ENCODE assay signal across 8 cellular contexts in genomic region chr7:135979674-135980660, GRCh38. TPM values are rescaled to one million over a fixed set of nuclear protein-coding genes. Genes with fewer than 3 reads are reported as not detected.
DNase-seq lines count a peak whose midpoint lies in the region; ATAC-seq and TF ChIP-seq lines count a peak whose summit lies in the region.

No MANE protein-coding gene starts in this region.

- 35% methylated on average over 2 of the region's 2 CpGs for WGBS in right cardiac atrium

- H3K27me3 ChIP-seq in left ventricle myocardium inferior (ENCODE audit: low read depth) (no peaks in the 10 kb centered on the region), right cardiac atrium (ENCODE audit: control insufficient read depth, insufficient read depth) (no peaks in the 10 kb centered on the region), PC-9 (ENCODE audit: insufficient read depth, low read depth) (no peaks in the 10 kb centered on the region), vagina (no peaks in the 10 kb centered on the region)

- no peak for TF ChIP-seq POLR2A in vagina (IDR thresholded peaks at IDR 0.05)

- H3K4me3 ChIP-seq in left ventricle myocardium inferior (peak overlapping the region; percentile 14), right cardiac atrium (ENCODE audit: low read length) (no peak overlapping the region), PC-9 (no peak overlapping the region), foreskin fibroblast (ENCODE audit: low read depth in 1 of 2, low read length in 2 of 2) (no peak overlapping the region), vagina (peak overlapping the region in 1 of 2 donors; percentile 2)

- H3K27ac ChIP-seq in left ventricle myocardium inferior (replicated peaks) (peak overlapping the region; percentile 70), right cardiac atrium (ENCODE audit: low read length) (no peak overlapping the region), PC-9 (no peak overlapping the region), vagina (peak overlapping the region; percentile 40)

- CTCF ChIA-PET in PC-9 (lab: Charles Lee): no interaction called here

- DNase-seq in left ventricle myocardium inferior: no peak
- no peak for DNase-seq in right cardiac atrium
- DNase-seq in PC-9: no peak
- peak; percentile 28 to 57 for DNase-seq in foreskin fibroblast
- no peak for DNase-seq in vagina (ENCODE audit: extremely low spot score in 2 of 2)
- no peak for DNase-seq in sciatic nerve (ENCODE audit: low spot score)
- DNase-seq in NCI-H128 (lab: John Stamatoyannopoulos, UW; ENCODE audit: unreplicated experiment): no peak
- DNase-seq in activated CD4-positive, alpha-beta T cell treated with anti-CD3 and anti-CD28 coated beads for 48 hours: no peak

- peaks cover 5% of the 10 kb centered on the region for H3F3A ChIP-seq in PC-9 (ENCODE audit: insufficient read depth, low read depth)

- H3K36me3 ChIP-seq in left ventricle myocardium inferior (no peaks in the 10 kb centered on the region), PC-9 (ENCODE audit: low read depth) (no peaks in the 10 kb centered on the region), vagina (no peaks in the 10 kb centered on the region)

- peaks cover 14% of the 10 kb centered on the region for H4K20me1 ChIP-seq in PC-9 (ENCODE audit: insufficient read depth)

- H3K4me1 ChIP-seq in left ventricle myocardium inferior (peaks cover 50% of the 10 kb centered on the region), right cardiac atrium (ENCODE audit: control insufficient read depth, insufficient read depth, low read length) (no peaks in the 10 kb centered on the region), PC-9 (replicated peaks; ENCODE audit: insufficient read depth) (peaks cover 34% of the 10 kb centered on the region), vagina (peaks cover 30% of the 10 kb centered on the region)

- intact Hi-C loops in left ventricle myocardium inferior (cut with micrococcal nuclease): no loop called here
- intact Hi-C loops in right cardiac atrium (cut with DNase I): loop anchor here in 1 of 4 donors (10.0 kb wide), 1 partner anchor 315 kb away; the partner anchor contains the start of gene STMP1
- intact Hi-C loops in PC-9 (cut with micrococcal nuclease; ENCODE audit: unreplicated experiment): loop anchor here (5.0 kb wide), 3 partner anchors 103 to 1612 kb away; no protein-coding TSS in a partner anchor
- intact Hi-C loops in vagina (cut with DNase I): no loop called here
- intact Hi-C loops in sciatic nerve (cut with DNase I): no loop called here

- TF ChIP-seq CTCF in left ventricle myocardium inferior (IDR thresholded peaks at IDR 0.05; ENCODE audit: borderline replicate concordance): no peak
- no peak for TF ChIP-seq CTCF in PC-9 (conservative IDR thresholded peaks at IDR 0.05)
- TF ChIP-seq CTCF in foreskin fibroblast (IDR thresholded peaks at IDR 0.05; ENCODE audit: low read depth, low read length): no peak
- no peak for TF ChIP-seq CTCF in vagina (IDR thresholded peaks at IDR 0.05)

- H3K9me3 ChIP-seq in left ventricle myocardium inferior (replicated peaks) (no peaks in the 10 kb centered on the region), right cardiac atrium (ENCODE audit: control insufficient read depth, low read length) (no peaks in the 10 kb centered on the region), PC-9 (ENCODE audit: insufficient read depth, low read depth) (no peaks in the 10 kb centered on the region), vagina (no peaks in the 10 kb centered on the region)

- peaks cover 22% of the 10 kb centered on the region for H3K79me2 ChIP-seq in PC-9 (ENCODE audit: low read depth)

- peak overlapping the region; percentile 5; the same call in 1 of the 2 replicates for H3K4me2 ChIP-seq in PC-9

- H2AFZ ChIP-seq in PC-9: no peak overlapping the region

- no TSS peak for BruUV-seq in PC-9 (replicated peaks; lab: Mats Ljungman, UMichigan)

- no peaks in the 10 kb centered on the region for H3K9me2 ChIP-seq in PC-9 (ENCODE audit: insufficient read depth)

- ATAC-seq in right cardiac atrium: no peak
- no peak for ATAC-seq in sciatic nerve

- POLR2A ChIA-PET in PC-9 (lab: Charles Lee; ENCODE audit: unreplicated experiment): no interaction called here

RNA-seq across cellular contexts. Expression of gene MTPN, which starts 2.8 kb away (rescaled TPM):
- total RNA-seq in left ventricle myocardium inferior: 67.9 TPM
- total RNA-seq in right cardiac atrium: 100 to 1,000 TPM; 113 to 128 (median 123) TPM
- 64.6 TPM for polyA plus RNA-seq in right cardiac atrium
- 181 and 212 TPM in 2 replicates for total RNA-seq in PC-9 (2021)
- 55.7 TPM for total RNA-seq in vagina
- 114 TPM for total RNA-seq in sciatic nerve

Comparison
In these comparisons a context has a peak if more than half of its experiments do, and no peak if none do; other contexts are left out.
1. H3K27ac ChIP-seq: peak in left ventricle myocardium inferior (single experiment) and vagina (single experiment); none in right cardiac atrium (single experiment) and PC-9 (single experiment).
2. DNase-seq: peak in foreskin fibroblast (2 of 2); none in left ventricle myocardium inferior (single experiment), right cardiac atrium (0 of 3), PC-9 (0 of 2), vagina (0 of 2), sciatic nerve (single experiment), NCI-H128 (single experiment) and activated CD4-positive, alpha-beta T cell treated with anti-CD3 and anti-CD28 coated beads for 48 hours (single experiment).